ENCODE assay signal across 8 cellular contexts in genomic region chr6:119129148-119129967, GRCh38. TPM values are rescaled to one million over a fixed set of nuclear protein-coding genes. Genes with fewer than 3 reads are reported as not detected.
DNase-seq lines count a peak whose midpoint lies in the region; ATAC-seq, FAIRE-seq and TF ChIP-seq lines count a peak whose summit lies in the region.

No MANE protein-coding gene starts in this region.

- H3K27me3 Mint-ChIP-seq in activated CD8-positive, alpha-beta memory T cell treated with anti-CD3 and anti-CD28 coated beads, Interleukin-2, amount 10 ng/mL, durations not matched to agents 7 days and 5 days = peaks cover 2% of the 10 kb centered on the region

- no peak for DNase-seq in activated CD8-positive, alpha-beta memory T cell treated with anti-CD3 and anti-CD28 coated beads, Interleukin-2, amount 10 ng/mL, durations not matched to agents 7 days and 5 days
- DNase-seq in activated CD8-positive, alpha-beta memory T cell treated with anti-CD3 and anti-CD28 coated beads, Interleukin-2, amount 50 U/mL, for 48 hours = no peak
- peak; percentile 70 for DNase-seq in Jurkat, Clone E6-1 (ENCODE audit: low read depth, low spot score)
- DNase-seq in PC-3 = peak; percentile 75
- peak; percentile 58 for DNase-seq in colonic mucosa
- no peak for DNase-seq in lung (ENCODE audit: low spot score)
- peak; percentile 36 for DNase-seq in urothelium cell line (ENCODE audit: low spot score)

- H3K4me3 Mint-ChIP-seq in activated CD8-positive, alpha-beta memory T cell treated with anti-CD3 and anti-CD28 coated beads, Interleukin-2, amount 10 ng/mL, durations not matched to agents 7 days and 5 days = no peak overlapping the region

- FAIRE-seq in urothelium cell line (lab: Jason Lieb, UNC) = no peak

- WGBS in lung, 2 donors = 26 to 28% methylated on average over 4 of the region's 4 CpGs

- H3F3A ChIP-seq in PC-3 (ENCODE audit: low read length, unreplicated experiment) = no peaks in the 10 kb centered on the region

- no peaks in the 10 kb centered on the region for H4K20me1 ChIP-seq in PC-3 (ENCODE audit: low read length)

- TF ChIP-seq CTCF in PC-3 (conservative IDR thresholded peaks at IDR 0.05; ENCODE audit: low read depth, low read length) (peak; percentile 81), colonic mucosa (IDR thresholded peaks at IDR 0.05) (peak; percentile 78), lung (IDR thresholded peaks at IDR 0.05; ENCODE audit: control extremely low read depth, extremely low read depth) (peak; percentile 65)

- no peaks in the 10 kb centered on the region for H3K27me3 ChIP-seq in PC-3 (ENCODE audit: low read length)
- no peaks in the 10 kb centered on the region for H3K27me3 ChIP-seq in colonic mucosa
- H3K27me3 ChIP-seq in lung (ENCODE audit: control insufficient read depth, insufficient read depth) = no peaks in the 10 kb centered on the region

- no TSS peak for BruUV-seq in PC-3 (replicated peaks; lab: Mats Ljungman, UMichigan)

- no peak overlapping the region for H3K4me3 ChIP-seq in Jurkat, Clone E6-1 (ENCODE audit: low read length)
- H3K4me3 ChIP-seq in PC-3 (ENCODE audit: low read length) (peak overlapping the region; percentile 13; the same call in 1 of the 2 replicates), colonic mucosa (no peak overlapping the region), lung (no peak overlapping the region)

- ATAC-seq in activated CD8-positive, alpha-beta memory T cell treated with anti-CD3 and anti-CD28 coated beads, Interleukin-2, amount 10 ng/mL, durations not matched to agents 7 days and 5 days = peak; percentile 76
- ATAC-seq in GM21786 (IDR thresholded peaks at IDR 0.05; ENCODE audit: unreplicated experiment) = peak; percentile 92
- peak; percentile 62 for ATAC-seq in PC-3
- peak; percentile 63 for ATAC-seq in lung (ENCODE audit: insufficient read depth, low FRiP score)

- no peak overlapping the region for H3K27ac Mint-ChIP-seq in activated CD8-positive, alpha-beta memory T cell treated with anti-CD3 and anti-CD28 coated beads, Interleukin-2, amount 10 ng/mL, durations not matched to agents 7 days and 5 days

- peaks cover 8% of the 10 kb centered on the region for H3K4me1 Mint-ChIP-seq in activated CD8-positive, alpha-beta memory T cell treated with anti-CD3 and anti-CD28 coated beads, Interleukin-2, amount 10 ng/mL, durations not matched to agents 7 days and 5 days

- H3K9me3 Mint-ChIP-seq in activated CD8-positive, alpha-beta memory T cell treated with anti-CD3 and anti-CD28 coated beads, Interleukin-2, amount 10 ng/mL, durations not matched to agents 7 days and 5 days (ENCODE audit: low read depth) = no peaks in the 10 kb centered on the region

- H3K4me2 ChIP-seq in PC-3 (ENCODE audit: low read length) = peak overlapping the region; percentile 67

- H3K4me1 ChIP-seq in PC-3 (ENCODE audit: insufficient read depth, low read length) (peaks cover 26% of the 10 kb centered on the region), colonic mucosa (peaks cover 7% of the 10 kb centered on the region), lung (ENCODE audit: control insufficient read depth in 2 of 2, insufficient read depth in 2 of 2, low read length in 2 of 2) (peaks cover 0 to 3% of the 10 kb centered on the region in 2 donors)

- H3K36me3 ChIP-seq in PC-3 (ENCODE audit: low read depth, low read length) = no peaks in the 10 kb centered on the region
- no peaks in the 10 kb centered on the region for H3K36me3 ChIP-seq in colonic mucosa
- no peaks in the 10 kb centered on the region for H3K36me3 ChIP-seq in lung (ENCODE audit: control insufficient read depth in 2 of 2, insufficient read depth in 2 of 2, low read length in 2 of 2)

- no peaks in the 10 kb centered on the region for H3K79me2 ChIP-seq in PC-3 (ENCODE audit: low read length)

- H3K27ac ChIP-seq in PC-3 (ENCODE audit: low read length) = peak overlapping the region; percentile 74
- no peak overlapping the region for H3K27ac ChIP-seq in colonic mucosa
- no peak overlapping the region for H3K27ac ChIP-seq in lung (ENCODE audit: low read depth in 1 of 2, low read length in 1 of 2)

- H3K9me2 ChIP-seq in PC-3 (replicated peaks; ENCODE audit: low read length) = no peaks in the 10 kb centered on the region

- H3K9ac ChIP-seq in PC-3 (ENCODE audit: low read length) = peak overlapping the region; percentile 43
- H3K9ac ChIP-seq in colonic mucosa (ENCODE audit: low read depth in 2 of 2, low read length in 2 of 2) = no peak overlapping the region

- H3K9me3 ChIP-seq in PC-3 (ENCODE audit: low read length) (no peaks in the 10 kb centered on the region), colonic mucosa (no peaks in the 10 kb centered on the region), lung (ENCODE audit: control insufficient read depth in 2 of 2, insufficient read depth in 1 of 2, low read length in 1 of 2) (no peaks in the 10 kb centered on the region)

- no peaks in the 10 kb centered on the region for H3K36me3 Mint-ChIP-seq in activated CD8-positive, alpha-beta memory T cell treated with anti-CD3 and anti-CD28 coated beads, Interleukin-2, amount 10 ng/mL, durations not matched to agents 7 days and 5 days

- CTCF ChIA-PET in activated CD8-positive, alpha-beta memory T cell treated with anti-CD3 and anti-CD28 coated beads, Interleukin-2, amount 10 ng/mL, durations not matched to agents 7 days and 5 days (lab: Charles Lee) = interaction anchor here (0.6 to 2.2 kb wide), 33 partner anchors 8 to 846 kb away, joined by 3 to 17 read pairs (median 4); no protein-coding TSS in a partner anchor
- CTCF ChIA-PET in PC-3 (lab: Charles Lee) = interaction anchor here (0.5 to 1.2 kb wide), 7 partner anchors 16 to 62 kb away, joined by 3 to 11 read pairs (median 4); no protein-coding TSS in a partner anchor

- intact Hi-C loops in PC-3 (cut with micrococcal nuclease) = loop anchor here (5.0 kb wide), 1 partner anchor 133 kb away; no protein-coding TSS in a partner anchor
- intact Hi-C loops in colonic mucosa (cut with DNase I) = no loop called here

- H2AFZ ChIP-seq in PC-3 (ENCODE audit: low read length) = 0 out of 2 replicates have a peak overlapping the region, but pooled peaks have one; percentile 9

- POLR2A ChIA-PET in PC-3 (lab: Charles Lee; ENCODE audit: unreplicated experiment) = interaction anchor here (0.6 kb wide), 1 partner anchor 18 kb away, joined by 5 read pairs; no protein-coding TSS in a partner anchor

RNA-seq across cellular contexts. Expression of gene FAM184A, which starts 50.9 kb away (rescaled TPM):
- 1 to 10 TPM; 3.7 to 6.0 TPM for total RNA-seq in activated CD8-positive, alpha-beta memory T cell treated with anti-CD3 and anti-CD28 coated beads, Interleukin-2, amount 10 ng/mL, durations not matched to agents 7 days and 5 days
- 15.4 TPM for polyA plus RNA-seq in Jurkat, Clone E6-1 (2012; ENCODE audit: insufficient read depth, insufficient read length)
- total RNA-seq in PC-3 (2014; rRNA removed) (1.2 and 4.4 TPM in 2 replicates), colonic mucosa (under 1 TPM; 0.56 to 0.62 TPM), lung (10 to 100 TPM; 18.7 to 63.4 TPM)
- polyA plus RNA-seq in lung = 10 to 100 TPM in 1 of 2 donors, 1 to 10 TPM in 1; 4.4 to 26.6 TPM

Comparison
In these comparisons a context has a peak if more than half of its experiments do, and no peak if none do; other contexts are left out.
1. DNase-seq: peak in Jurkat, Clone E6-1 (single experiment), PC-3 (single experiment), colonic mucosa (single experiment) and urothelium cell line (single experiment); none in activated CD8-positive, alpha-beta memory T cell treated with anti-CD3 and anti-CD28 coated beads, Interleukin-2, amount 10 ng/mL, durations not matched to agents 7 days and 5 days (single experiment), activated CD8-positive, alpha-beta memory T cell treated with anti-CD3 and anti-CD28 coated beads, Interleukin-2, amount 50 U/mL, for 48 hours (single experiment) and lung (single experiment).
2. Peak in every context shown above with its lines, with median percentiles within 50 percentile points of each other: ATAC-seq and CTCF ChIP-seq.